Comparison of ENCODE assay signal across 20 cellular contexts in genomic region chr9:114428466-114428865, GRCh38.
"Had no signal": no experiment of that assay in that cellular context is flagged by ENCODE, and none has a peak within 500 bp of the region (broad histone marks: within the 10 kb centered on the region; RNA-seq: fewer than 3 reads in every experiment).

No MANE protein-coding gene starts in this region.

- H3K9me3 ChIP-seq: gastroesophageal sphincter, left ventricle myocardium inferior, lower lobe of right lung, psoas muscle, right lobe of liver, testis, tibial nerve had no signal

- DNase-seq: effector memory CD4-positive, alpha-beta T cell; glutamatergic neuron; immature natural killer cell; left ventricle myocardium inferior; lower lobe of right lung; mesenchymal stem cell; naive B cell; psoas muscle; retina; stimulated activated CD4-positive, alpha-beta T cell treated with anti-CD3 and anti-CD28 coated beads, Interleukin-2, amount 100 ng/mL, for 24 hours; stimulated activated CD4-positive, alpha-beta T cell treated with anti-CD3 and anti-CD28 coated beads, Interleukin-4, amount 100 ng/mL, for 4 hours; stimulated activated naive B cell treated with anti-CD40 and anti-IgM and Interleukin-4, amounts not matched to agents 10 μg/mL and 1 μg/mL and 100 μg/mL, for 72 hours; stimulated activated naive CD8-positive, alpha-beta T cell treated with anti-CD3 and anti-CD28 coated beads, Interleukin-15, amount 100 ng/mL, for 72 hours; testis had no signal

- H3K4me3 ChIP-seq: gastroesophageal sphincter, left ventricle myocardium inferior, lower lobe of right lung, psoas muscle, right lobe of liver, testis, tibial nerve had no signal

- ATAC-seq: esophagus mucosa; gastroesophageal sphincter; lower lobe of right lung; psoas muscle; right lobe of liver; stimulated activated naive B cell treated with anti-CD40 and anti-IgM and Interleukin-4, amounts not matched to agents 10 μg/mL and 1 μg/mL and 100 μg/mL, for 72 hours; stimulated activated naive CD8-positive, alpha-beta T cell treated with anti-CD3 and anti-CD28 coated beads, Interleukin-15, amount 100 ng/mL, for 72 hours had no signal

- H3K36me3 ChIP-seq: left ventricle myocardium inferior, lower lobe of right lung, right lobe of liver, tibial nerve had no signal

- FAIRE-seq: endometrium, keratinocyte had no signal

- H3K27ac ChIP-seq: gastroesophageal sphincter, left ventricle myocardium inferior, lower lobe of right lung, psoas muscle, right lobe of liver, testis, tibial nerve had no signal

- H3K27me3 ChIP-seq: gastroesophageal sphincter, right lobe of liver, testis, tibial nerve had no signal

- H3K4me1 ChIP-seq: gastroesophageal sphincter, left ventricle myocardium inferior, lower lobe of right lung, psoas muscle, right lobe of liver, testis, tibial nerve had no signal
